Comparison of ENCODE assay signal across 8 cellular contexts in the genomic region with DNA sequence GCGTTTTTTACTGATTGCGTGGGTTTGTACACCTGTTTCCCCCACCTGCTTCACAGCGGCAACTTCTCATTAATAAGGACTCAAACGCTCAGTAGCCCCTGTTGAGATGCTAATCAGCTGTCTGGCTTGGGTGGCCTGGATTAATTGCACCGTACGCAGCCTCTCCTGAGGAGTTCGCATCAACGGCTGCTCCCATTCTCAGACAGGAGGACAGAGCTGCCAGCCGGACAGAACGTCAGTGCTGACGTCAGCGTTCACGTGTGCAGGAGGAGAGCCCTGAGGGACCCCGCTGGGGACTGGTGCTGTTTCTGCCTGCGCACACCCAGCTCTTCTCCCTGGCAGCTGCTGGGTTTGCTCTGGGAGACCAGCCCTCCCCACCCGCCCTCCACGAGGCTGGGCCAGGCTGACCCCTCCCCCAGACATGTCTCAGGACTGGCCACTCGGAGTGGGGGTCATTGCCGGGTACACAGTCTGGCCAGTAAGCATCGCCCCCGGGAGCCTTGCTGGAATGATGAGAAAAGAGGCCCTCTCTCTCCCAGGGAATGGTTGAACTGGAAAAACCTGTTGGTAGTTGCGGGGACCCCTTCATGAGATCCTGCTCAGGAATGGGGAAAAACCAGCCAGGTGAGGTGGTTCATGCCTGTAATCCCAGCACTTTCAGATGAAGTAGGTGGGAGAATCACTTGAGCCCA. TPM values are rescaled to one million over a fixed set of nuclear protein-coding genes. Genes with fewer than 3 reads are reported as not detected.
DNase-seq lines count a peak whose midpoint lies in the region; ATAC-seq and TF ChIP-seq lines count a peak whose summit lies in the region.

No MANE protein-coding gene starts in this region.

- H2AFZ ChIP-seq in PC-9, result peak overlapping the region; percentile 90

- peaks cover 13% of the 10 kb centered on the region for H3F3A ChIP-seq in PC-9 (ENCODE audit: insufficient read depth, low read depth)

- in situ Hi-C loops in GM13976 (cut with MboI; ENCODE audit: low sequenced_read_pairs, unreplicated experiment), result no loop called here

- peak overlapping the region; percentile 71 for H3K27ac ChIP-seq in PC-9
- H3K27ac ChIP-seq in mucosa of rectum (ENCODE audit: low read depth in 2 of 2, low read length in 2 of 2), result no peak overlapping the region
- H3K27ac ChIP-seq in upper lobe of right lung, result peak overlapping the region; percentile 56

- H3K27me3 ChIP-seq in PC-9 (ENCODE audit: insufficient read depth, low read depth) (no peaks in the 10 kb centered on the region), mucosa of rectum (ENCODE audit: control insufficient read depth in 2 of 2, insufficient read depth in 2 of 2, low read length in 2 of 2) (no peaks in the 10 kb centered on the region), upper lobe of right lung (no peaks in the 10 kb centered on the region)

- H3K79me2 ChIP-seq in PC-9 (ENCODE audit: low read depth), result no peaks in the 10 kb centered on the region

- H3K4me3 ChIP-seq in HFF-Myc (replicated peaks; ENCODE audit: low read depth, low read length) (peak overlapping the region; percentile 16), PC-9 (peak overlapping the region; percentile 54), epithelial cell of esophagus (ENCODE audit: low read length) (peak overlapping the region; percentile 20), mucosa of rectum (ENCODE audit: low read length in 2 of 2) (peak overlapping the region; percentile 48 to 71), upper lobe of right lung (peak overlapping the region; percentile 37)

- peak overlapping the region; percentile 44 to 60 for H3K9ac ChIP-seq in mucosa of rectum (ENCODE audit: low read depth in 1 of 2, low read length in 2 of 2)

- H3K4me1 ChIP-seq in PC-9 (replicated peaks; ENCODE audit: insufficient read depth) (peaks cover 27% of the 10 kb centered on the region), mucosa of rectum (ENCODE audit: control insufficient read depth in 2 of 2, insufficient read depth in 2 of 2, low read length in 2 of 2) (no peaks in the 10 kb centered on the region), upper lobe of right lung (no peaks in the 10 kb centered on the region)

- peak; percentile 86 for ATAC-seq in upper lobe of right lung
- no peak for ATAC-seq in GM19023 (IDR thresholded peaks at IDR 0.05; ENCODE audit: unreplicated experiment)

- H3K9me3 ChIP-seq in PC-9 (ENCODE audit: insufficient read depth, low read depth), result no peaks in the 10 kb centered on the region
- H3K9me3 ChIP-seq in mucosa of rectum (ENCODE audit: control insufficient read depth in 2 of 2, low read length in 2 of 2), result no peaks in the 10 kb centered on the region
- no peaks in the 10 kb centered on the region for H3K9me3 ChIP-seq in upper lobe of right lung

- H3K4me2 ChIP-seq in PC-9, result peak overlapping the region; percentile 88

- DNase-seq in HFF-Myc (ENCODE audit: extremely low read depth, low read depth) (no peak), PC-9 (peak; percentile 98 to 99), epithelial cell of esophagus (ENCODE audit: low read depth) (peak; percentile 98), upper lobe of right lung (peak; percentile 89), GM13976 (ENCODE audit: low spot score) (no peak), glomerular visceral epithelial cell (ENCODE audit: extremely low spot score) (no peak)

- H4K20me1 ChIP-seq in PC-9 (ENCODE audit: insufficient read depth), result no peaks in the 10 kb centered on the region

- H3K9me2 ChIP-seq in PC-9 (ENCODE audit: insufficient read depth), result no peaks in the 10 kb centered on the region; the same call in 1 of the 2 replicates

- POLR2A ChIA-PET in PC-9 (lab: Charles Lee; ENCODE audit: unreplicated experiment), result interaction anchor here (0.5 to 0.9 kb wide), 4 partner anchors 60 to 356 kb away, joined by 3 to 4 read pairs (median 3); no protein-coding TSS in a partner anchor

- no TSS peak for BruUV-seq in PC-9 (replicated peaks; lab: Mats Ljungman, UMichigan)

- TF ChIP-seq CTCF in HFF-Myc (IDR thresholded peaks at IDR 0.05; ENCODE audit: low read depth, low read length, missing control alignments) (no peak), PC-9 (conservative IDR thresholded peaks at IDR 0.05) (no peak), epithelial cell of esophagus (IDR thresholded peaks at IDR 0.05; ENCODE audit: insufficient read depth, low read depth, low read length, missing control alignments) (no peak), upper lobe of right lung (IDR thresholded peaks at IDR 0.05) (no peak), GM13976 (IDR thresholded peaks at IDR 0.05; ENCODE audit: borderline replicate concordance, control extremely low read depth, extremely low read depth, insufficient read depth, missing control alignments) (no peak)

- no peaks in the 10 kb centered on the region for H3K36me3 ChIP-seq in PC-9 (ENCODE audit: low read depth)
- no peaks in the 10 kb centered on the region for H3K36me3 ChIP-seq in mucosa of rectum (ENCODE audit: control insufficient read depth in 2 of 2, insufficient read depth in 2 of 2, low read length in 2 of 2)
- no peaks in the 10 kb centered on the region for H3K36me3 ChIP-seq in upper lobe of right lung

- CTCF ChIA-PET in PC-9 (lab: Charles Lee), result interaction anchor here (0.6 to 0.7 kb wide), 3 partner anchors 15 to 1221 kb away, joined by 3 to 13 read pairs (median 7); no protein-coding TSS in a partner anchor

- intact Hi-C loops in PC-9 (cut with micrococcal nuclease; ENCODE audit: unreplicated experiment) (loop anchor here (5.0 kb wide), 2 partner anchors 73 to 488 kb away; no protein-coding TSS in a partner anchor), upper lobe of right lung (cut with DNase I) (no loop called here)

RNA-seq across cellular contexts. Expression of a gene that starts 5.7 kb away (rescaled TPM):
- 60.9 and 73.2 TPM in 2 replicates for total RNA-seq in PC-9 (2021)
- 20.6 TPM for total RNA-seq in upper lobe of right lung

RNA-seq across cellular contexts. Expression of a gene that starts 9.2 kb away (rescaled TPM):
- total RNA-seq in PC-9 (2021), result 0.05 and 0.26 TPM in 2 replicates
- not detected for total RNA-seq in upper lobe of right lung

Comparison
In these comparisons a context has a peak if more than half of its experiments do, and no peak if none do; other contexts are left out.
1. DNase-seq: peak in PC-9 (2 of 2), epithelial cell of esophagus (single experiment) and upper lobe of right lung (single experiment); none in HFF-Myc (single experiment), GM13976 (single experiment) and glomerular visceral epithelial cell (single experiment).
2. H3K27ac ChIP-seq: peak in PC-9 (single experiment) and upper lobe of right lung (single experiment); none in mucosa of rectum (0 of 2).
3. Peak in every context shown above with its lines, with median percentiles within 50 percentile points of each other: H3K4me3 ChIP-seq.